Comparison of ENCODE assay signal across 8 cellular contexts in the genomic region with DNA sequence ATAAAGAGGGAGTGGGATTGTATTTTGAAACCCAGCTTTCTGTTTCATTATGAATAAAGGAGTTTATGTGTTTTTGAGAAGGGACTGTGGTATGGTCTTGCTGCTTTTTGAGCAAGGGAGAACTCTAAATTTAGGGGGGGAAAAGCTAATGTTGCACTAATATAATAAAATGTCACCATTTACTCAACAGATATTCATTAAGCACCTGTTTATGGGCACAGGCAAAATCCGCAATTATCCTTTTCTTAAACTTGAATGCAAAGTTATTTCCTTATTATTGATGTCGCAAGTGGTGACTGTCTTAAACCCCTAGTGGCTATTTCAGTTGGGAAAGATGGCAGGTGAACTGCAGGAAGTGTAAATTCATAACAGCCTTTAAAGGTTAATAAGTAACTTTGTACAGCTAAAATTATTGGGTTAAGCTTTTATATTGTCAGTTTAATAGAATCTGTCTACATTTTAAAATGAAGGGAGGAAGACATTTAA. TPM values are rescaled to one million over a fixed set of nuclear protein-coding genes. Genes with fewer than 3 reads are reported as not detected.
DNase-seq lines count a peak whose midpoint lies in the region; ATAC-seq, FAIRE-seq and TF ChIP-seq lines count a peak whose summit lies in the region.

No MANE protein-coding gene starts in this region.

- no peaks in the 10 kb centered on the region for H3K27me3 ChIP-seq in adipocyte (replicated peaks; ENCODE audit: control insufficient read depth, insufficient read depth, low read length)
- H3K27me3 ChIP-seq in HepG2 (ENCODE audit: control insufficient read depth in 1 of 2, insufficient read depth in 2 of 2, low read length in 2 of 2): no peaks in the 10 kb centered on the region; a peak in 1 of 5 replicates
- H3K27me3 ChIP-seq in transverse colon: no peaks in the 10 kb centered on the region

- H3K36me3 ChIP-seq in adipocyte (ENCODE audit: control insufficient read depth, insufficient read depth, low read length, severe bottlenecking): no peaks in the 10 kb centered on the region
- no peaks in the 10 kb centered on the region for H3K36me3 ChIP-seq in HepG2 (replicated peaks in 1 of 2; ENCODE audit: control insufficient read depth in 1 of 2, insufficient read depth in 2 of 2, low read length in 2 of 2)
- no peaks in the 10 kb centered on the region for H3K36me3 ChIP-seq in transverse colon

- H3K27ac ChIP-seq in HepG2 (ENCODE audit: extremely low read length, insufficient read depth, low read length) (peak overlapping the region; percentile 92), transverse colon (peak overlapping the region; percentile 93 to 98 (median 98))

- no peak for ATAC-seq in HepG2

- intact Hi-C loops in HepG2 (cut with micrococcal nuclease; ENCODE audit: unreplicated experiment) (loop anchor here (1.0 to 2.0 kb wide), 2 partner anchors 101 to 113 kb away; partner anchors contain the start of gene HINT1), transverse colon (cut with DNase I; ENCODE audit: low total_unique reads) (no loop called here), posterior cingulate gyrus (cut with DNase I) (loop anchor here (2.0 to 10.0 kb wide), 3 partner anchors 101 to 151 kb away; partner anchors contain the start of gene HINT1)

- peaks cover 31% of the 10 kb centered on the region for H3K4me1 ChIP-seq in adipocyte (ENCODE audit: control insufficient read depth, insufficient read depth, low read length)
- H3K4me1 ChIP-seq in HepG2 (ENCODE audit: insufficient read depth, low read length): peaks cover 25% of the 10 kb centered on the region
- H3K4me1 ChIP-seq in transverse colon: peaks cover 6 to 57% (median 32%) of the 10 kb centered on the region in 4 donors

- CTCF ChIA-PET in HepG2 (lab: Yijun Ruan, JAX; ENCODE audit: low intra/inter-chr PET ratio, low total read pairs): no interaction called here

- TF ChIP-seq CTCF in HepG2 (CRISPR knock-in tag; IDR thresholded peaks at IDR 0.05) (peak; percentile 14; the same call in 1 of the 2 replicates), transverse colon (IDR thresholded peaks at IDR 0.05) (peak; percentile 44 to 80 (median 55))

- peaks cover 54% of the 10 kb centered on the region for H3K79me2 ChIP-seq in HepG2 (ENCODE audit: insufficient read depth, low read length)

- H3K9ac ChIP-seq in adipocyte (ENCODE audit: low read length) (peak overlapping the region; percentile 97), HepG2 (ENCODE audit: insufficient read depth, low read depth, low read length) (peak overlapping the region; percentile 99)

- H3K9me3 ChIP-seq in adipocyte (ENCODE audit: control insufficient read depth, low read length): no peaks in the 10 kb centered on the region
- H3K9me3 ChIP-seq in HepG2 (ENCODE audit: low read length): no peaks in the 10 kb centered on the region
- H3K9me3 ChIP-seq in transverse colon: no peaks in the 10 kb centered on the region

- peak; percentile 9 for DNase-seq in NCI-H82 (lab: John Stamatoyannopoulos, UW)
- no peak for DNase-seq in NCI-H82 treated with DMSO at 0.1 percent for 48 hours (lab: John Stamatoyannopoulos, UW; ENCODE audit: unreplicated experiment)
- peak; percentile 32 for DNase-seq in H4 (ENCODE audit: low spot score)
- peak; percentile 42 for DNase-seq in M059J (ENCODE audit: low read depth)
- peak; percentile 72 for DNase-seq in adipocyte (ENCODE audit: low read depth)
- peak; percentile 60 for DNase-seq in HepG2 (ENCODE audit: low spot score)
- no peak for DNase-seq in transverse colon
- no peak for DNase-seq in posterior cingulate gyrus

- peak overlapping the region; percentile 98 for H3K4me3 ChIP-seq in adipocyte (ENCODE audit: low read length)
- peak overlapping the region; percentile 94 to 99 (median 96) for H3K4me3 ChIP-seq in HepG2 (replicated peaks in 1 of 3; ENCODE audit: insufficient read depth in 1 of 3, low read depth in 2 of 3, low read length in 3 of 3)
- H3K4me3 ChIP-seq in transverse colon: peak overlapping the region; percentile 80 to 100 (median 96)

- POLR2A ChIA-PET in HepG2 (lab: Yijun Ruan, JAX): interaction anchor here (1.4 to 3.6 kb wide), 3 partner anchors 10 to 100 kb away, joined by 3 to 20 read pairs (median 9); partner anchors contain the start of gene HINT1

- TF ChIP-seq POLR2A in HepG2 (IDR thresholded peaks at IDR 0.05; ENCODE audit: insufficient read depth in 1 of 2, low read depth in 2 of 2, low read length in 2 of 2): no peak
- TF ChIP-seq POLR2A in transverse colon (IDR thresholded peaks at IDR 0.05): no peak

- TF ChIP-seq RAD21 in HepG2 (CRISPR knock-in tag; IDR thresholded peaks at IDR 0.05): no peak

- 2% methylated on average over 2 of the region's 2 CpGs for WGBS in HepG2 (ENCODE audit: low lambda C conversion rate)
- WGBS in transverse colon (ENCODE audit: low coverage in 1 of 2), 2 donors: 17 to 25% methylated on average over 2 of the region's 2 CpGs

- no TSS peak for BruUV-seq in HepG2 (replicated peaks; lab: Mats Ljungman, UMichigan)

- TF ChIP-seq EP300 in HepG2 (IDR thresholded peaks at IDR 0.05; ENCODE audit: low read depth in 2 of 2, low read length in 2 of 2) (no peak), HepG2 (CRISPR knock-in tag; IDR thresholded peaks at IDR 0.05; ENCODE audit: borderline replicate concordance) (no peak), transverse colon (IDR thresholded peaks at IDR 0.05; ENCODE audit: low read depth) (no peak)

- FAIRE-seq in HepG2 (lab: Jason Lieb, UNC): no peak

- H3K4me2 ChIP-seq in HepG2 (ENCODE audit: low read depth, low read length): peak overlapping the region; percentile 73

- no peak overlapping the region for H2AFZ ChIP-seq in HepG2 (ENCODE audit: low read length)

- in situ Hi-C loops in HepG2 (cut with HindIII; ENCODE audit: extremely low pct_ligation_motif_present, low pct_unique_long_range_greater_than_20kb) (no loop called here), transverse colon (cut with MboI; ENCODE audit: low pct_ligation_motif_present in 1 of 4, low pct_unique_long_range_greater_than_20kb in 1 of 4, low sequenced_read_pairs in 3 of 4) (loop anchor here in 1 of 4 donors (10.0 kb wide), 1 partner anchor 101 kb away; the partner anchor contains the start of gene HINT1)

- H4K20me1 ChIP-seq in HepG2 (ENCODE audit: insufficient read depth, low read length): no peaks in the 10 kb centered on the region

TF ChIP-seq in HepG2, 621 proteins besides CTCF, POLR2A, EP300 and RAD21 (continues in another document):
- TF ChIP-seq PAWR (CRISPR knock-in tag; IDR thresholded peaks at IDR 0.05; ENCODE audit: borderline replicate concordance) (no peak), ZNF704 (CRISPR knock-in tag; IDR thresholded peaks at IDR 0.05; ENCODE audit: borderline replicate concordance) (no peak)

RNA-seq across cellular contexts. Expression of gene CDC42SE2, which starts 1.5 kb away (rescaled TPM):
- total RNA-seq in H4 (2014; rRNA removed; shearing (Covaris generic)): 28.7 and 36.7 TPM in 2 replicates
- total RNA-seq in M059J (2014; rRNA removed; shearing (Covaris generic)): 22.0 and 31.1 TPM in 2 replicates
- 25.0 and 40.7 TPM in 2 replicates for total RNA-seq in HepG2 (2016; rRNA removed; fragmentation: Illumina TruSeq; extraction: Trizol)
- total RNA-seq in HepG2 (2016; cell fraction: cytosol; rRNA removed; fragmentation: Illumina TruSeq; extraction: Trizol; ENCODE audit: low read depth): 4.1 and 6.0 TPM in 2 replicates
- total RNA-seq in HepG2 (2016; cell fraction: insoluble cytoplasmic fraction; rRNA removed; fragmentation: Illumina TruSeq; extraction: Trizol): 25.3 and 38.9 TPM in 2 replicates
- 22.1 and 22.9 TPM in 2 replicates for total RNA-seq in HepG2 (2016; cell fraction: membrane; rRNA removed; fragmentation: Illumina TruSeq; extraction: Trizol)
- total RNA-seq in HepG2 (2016; cell fraction: nucleus; rRNA removed; fragmentation: Illumina TruSeq; extraction: Trizol): 15.2 and 19.0 TPM in 2 replicates
- 15.4 and 19.6 TPM in 2 replicates for polyA plus RNA-seq in HepG2 (2011; rRNA removed)
- 8.3 and 14.9 TPM in 2 replicates for polyA plus RNA-seq in HepG2 (2011; cell fraction: cytosol; rRNA removed)
- 4.3 and 5.7 TPM in 2 replicates for polyA plus RNA-seq in HepG2 (2011; cell fraction: nucleus; rRNA removed)
- polyA plus RNA-seq in HepG2 (2012): 17.1 and 18.8 TPM in 2 replicates
- polyA plus RNA-seq in HepG2 (2016; cell fraction: cytosol; fragmentation: Illumina TruSeq; extraction: Trizol; ENCODE audit: low read depth): 3.5 and 5.5 TPM in 2 replicates
- 37.1 and 39.0 TPM in 2 replicates for polyA plus RNA-seq in HepG2 (2016; cell fraction: insoluble cytoplasmic fraction; fragmentation: Illumina TruSeq; extraction: Trizol; ENCODE audit: low read depth)
- 14.3 and 17.7 TPM in 2 replicates for polyA plus RNA-seq in HepG2 (2016; cell fraction: membrane; fragmentation: Illumina TruSeq; extraction: Trizol; ENCODE audit: low read depth)
- polyA plus RNA-seq in HepG2 (2016; cell fraction: nucleus; fragmentation: Illumina TruSeq; extraction: Trizol; ENCODE audit: insufficient read depth, low read depth): 17.8 and 18.4 TPM in 2 replicates
- polyA minus RNA-seq in HepG2 (2011; rRNA and poly(A)+ RNA removed; ENCODE audit: low replicate concordance): 9.0 and 11.6 TPM in 2 replicates
- 15.6 and 18.7 TPM in 2 replicates for polyA minus RNA-seq in HepG2 (2011; cell fraction: cytosol; rRNA and poly(A)+ RNA removed)
- 23.7 and 30.1 TPM in 2 replicates for polyA minus RNA-seq in HepG2 (2011; cell fraction: nucleus; rRNA and poly(A)+ RNA removed)
- total RNA-seq in transverse colon: 100 to 1,000 TPM in 2 of 4 donors, 10 to 100 TPM in 2; 71.8 to 118 (median 91.8) TPM

Comparison
In these comparisons a context has a peak if more than half of its experiments do, and no peak if none do; other contexts are left out.
1. DNase-seq: peak in NCI-H82 (single experiment), H4 (single experiment), M059J (single experiment), adipocyte (single experiment) and HepG2 (single experiment); none in NCI-H82 treated with DMSO at 0.1 percent for 48 hours (single experiment), transverse colon (single experiment) and posterior cingulate gyrus (0 of 10).
2. Peak in every context shown above with its lines, with median percentiles within 50 percentile points of each other: H3K4me3 ChIP-seq.